Comparison of ENCODE assay signal across 11 cellular contexts in genomic region chr9:738209-738915, GRCh38.
DNase-seq lines count a peak whose midpoint lies in the region; ATAC-seq and TF ChIP-seq lines count a peak whose summit lies in the region.
"Had no signal": no experiment of that assay in that cellular context is flagged by ENCODE, and none has a peak within 500 bp of the region (broad histone marks: within the 10 kb centered on the region; RNA-seq: fewer than 3 reads in every experiment).

No MANE protein-coding gene starts in this region.

- WGBS in right lobe of liver (ENCODE audit: insufficient coverage, low coverage, low lambda C conversion rate, missing lambda C conversion rate): 71% methylated on average over 7 of the region's 14 CpGs

- H3K4me3 ChIP-seq in colonic mucosa (no peak overlapping the region), right lobe of liver (no peak overlapping the region)

- H3K9ac ChIP-seq in colonic mucosa (ENCODE audit: low read depth in 2 of 2, low read length in 2 of 2): no peak overlapping the region

- intact Hi-C loops in colonic mucosa (cut with DNase I): no loop called here
- intact Hi-C loops in right lobe of liver (cut with DNase I): no loop called here

- DNase-seq in M059J (ENCODE audit: low read depth): peak; percentile 99
- DNase-seq in colonic mucosa: no peak
- no peak for DNase-seq in right lobe of liver
- DNase-seq in ureter (ENCODE audit: low spot score): peak; percentile 62
- no peak for DNase-seq in activated CD8-positive, alpha-beta memory T cell treated with anti-CD3 and anti-CD28 coated beads, Interleukin-2, amount 50 U/mL, for 4 hours
- DNase-seq in stimulated activated naive CD8-positive, alpha-beta T cell treated with anti-CD3 and anti-CD28 coated beads, Interleukin-15, Interleukin-2, amounts not matched to agents 100 U/mL and 50 U/mL, for 24 hours: no peak
- DNase-seq: activated naive CD4-positive, alpha-beta T cell; midbrain; stimulated activated CD8-positive, alpha-beta memory T cell treated with anti-CD3 and anti-CD28 coated beads, Interleukin-4, amount 100 ng/mL, for 48 hours had no signal

- H3K27me3 ChIP-seq in colonic mucosa (no peaks in the 10 kb centered on the region), right lobe of liver (no peaks in the 10 kb centered on the region)

- H3K27ac ChIP-seq in colonic mucosa: peak overlapping the region; percentile 55
- peak overlapping the region; percentile 20 to 45 (median 21) for H3K27ac ChIP-seq in right lobe of liver
- H3K27ac ChIP-seq: HL-60 had no signal

- H3K4me1 ChIP-seq in colonic mucosa: no peaks in the 10 kb centered on the region
- peaks cover 0 to 17% (median 8%) of the 10 kb centered on the region in 4 donors for H3K4me1 ChIP-seq in right lobe of liver

- TF ChIP-seq POLR2A in right lobe of liver (IDR thresholded peaks at IDR 0.05): no peak

- TF ChIP-seq CTCF in colonic mucosa (IDR thresholded peaks at IDR 0.05): no peak
- no peak for TF ChIP-seq CTCF in right lobe of liver (IDR thresholded peaks at IDR 0.05)

- H3K36me3 ChIP-seq in colonic mucosa (no peaks in the 10 kb centered on the region), right lobe of liver (peaks cover 6 to 95% (median 56%) of the 10 kb centered on the region in 4 donors)

- ATAC-seq in right lobe of liver: peak in 3 of 4 donors; percentile 4 to 33 (median 20)
- ATAC-seq in HG02970 (IDR thresholded peaks at IDR 0.05; ENCODE audit: low FRiP score, unreplicated experiment): no peak
- no peak for ATAC-seq in stimulated activated naive CD8-positive, alpha-beta T cell treated with anti-CD3 and anti-CD28 coated beads, Interleukin-15, Interleukin-2, amounts not matched to agents 100 U/mL and 50 U/mL, for 24 hours

- H3K9me3 ChIP-seq in colonic mucosa (no peaks in the 10 kb centered on the region), right lobe of liver (no peaks in the 10 kb centered on the region)

Comparison
In these comparisons a context has a peak if more than half of its experiments do, and no peak if none do; other contexts are left out.
1. DNase-seq: peak in M059J (single experiment) and ureter (single experiment); none in colonic mucosa (single experiment), right lobe of liver (0 of 3), activated CD8-positive, alpha-beta memory T cell treated with anti-CD3 and anti-CD28 coated beads, Interleukin-2, amount 50 U/mL, for 4 hours (single experiment) and stimulated activated naive CD8-positive, alpha-beta T cell treated with anti-CD3 and anti-CD28 coated beads, Interleukin-15, Interleukin-2, amounts not matched to agents 100 U/mL and 50 U/mL, for 24 hours (single experiment).
2. ATAC-seq: peak in right lobe of liver (3 of 4); none in HG02970 (single experiment) and stimulated activated naive CD8-positive, alpha-beta T cell treated with anti-CD3 and anti-CD28 coated beads, Interleukin-15, Interleukin-2, amounts not matched to agents 100 U/mL and 50 U/mL, for 24 hours (single experiment).